Comparison of ENCODE assay signal across 2 cellular contexts in the genomic region with DNA sequence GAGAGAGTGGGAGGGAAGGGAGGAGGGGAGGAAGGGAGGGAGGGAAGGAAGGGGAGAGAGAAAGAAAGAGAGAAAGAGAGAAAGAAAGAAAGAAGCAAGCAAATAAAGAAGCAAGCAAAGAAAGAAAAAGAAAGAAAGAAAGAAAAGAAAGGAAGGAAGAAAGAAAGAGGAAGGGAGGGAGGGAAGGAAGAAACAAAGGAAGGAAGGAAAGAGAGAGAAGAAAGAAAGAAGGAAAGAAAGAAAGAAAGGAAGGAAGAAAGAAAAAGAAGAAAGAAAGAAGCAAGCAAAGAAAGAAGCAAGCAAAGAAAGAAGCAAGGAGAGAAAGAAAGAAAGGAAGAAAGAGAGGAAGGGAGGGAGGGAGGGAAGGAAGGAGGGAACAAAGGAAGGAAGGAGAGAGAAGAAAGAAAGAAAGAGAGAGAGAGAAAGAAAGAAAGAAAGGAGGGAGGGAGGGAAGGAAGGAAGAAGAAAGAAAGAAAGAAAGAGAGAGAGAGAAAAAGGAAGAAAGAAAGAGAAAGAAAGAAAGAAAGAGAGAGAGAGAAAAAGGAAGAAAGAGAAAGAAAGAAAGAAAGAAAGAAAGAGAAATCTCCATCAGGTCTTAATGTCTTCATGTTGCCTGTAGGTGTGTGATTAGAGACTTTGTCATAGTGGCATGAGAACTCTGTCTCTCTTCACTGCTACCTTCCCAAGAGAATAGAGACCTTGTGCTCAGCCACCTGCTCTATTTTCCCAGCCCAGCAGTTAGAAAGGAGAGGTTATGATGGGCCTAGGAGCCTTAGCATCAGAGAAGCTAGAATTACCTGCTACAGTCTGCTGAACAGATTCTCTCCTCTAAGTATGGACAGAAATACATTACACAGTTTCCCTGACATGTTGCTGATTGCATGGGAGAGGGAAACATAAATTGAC.
TF ChIP-seq lines count a peak whose summit lies in the region.

No MANE protein-coding gene starts in this region.

TF ChIP-seq in HEK293, 187 proteins besides CTCF, POLR2A, EP300 and RAD21:
- peak; percentile 92 for TF ChIP-seq ZNF366 (tag by site-specific recombination; conservative IDR thresholded peaks at IDR 0.05)
- no peak for TF ChIP-seq ZNF791 (tag by site-specific recombination; IDR thresholded peaks at IDR 0.05)
- 0 out of 2 replicates have a peak, but pooled peaks have one; percentile 20 for TF ChIP-seq ZBTB20 (tag by site-specific recombination; IDR thresholded peaks at IDR 0.05)
- TF ChIP-seq PRDM1 (tag by site-specific recombination; IDR thresholded peaks at IDR 0.05), result 0 out of 2 replicates have a peak, but pooled peaks have one; percentile 11

TF ChIP-seq in K562, 482 proteins besides CTCF, POLR2A, EP300 and RAD21:
- TF ChIP-seq CBX1 (IDR thresholded peaks at IDR 0.05; ENCODE audit: low read depth), result no peak
- TF ChIP-seq NFATC3 (IDR thresholded peaks at IDR 0.05), result no peak
- TF ChIP-seq ZNF512 (tag; IDR thresholded peaks at IDR 0.05), result peak; percentile 93
